Comparison of ENCODE assay signal across 24 cellular contexts in genomic region chr1:155220566-155220965, GRCh38. TPM values are rescaled to one million over a fixed set of nuclear protein-coding genes. Genes with fewer than 3 reads are reported as not detected.
DNase-seq lines count a peak whose midpoint lies in the region; ATAC-seq and TF ChIP-seq lines count a peak whose summit lies in the region.
"Had no signal": no experiment of that assay in that cellular context is flagged by ENCODE, and none has a peak within 500 bp of the region (broad histone marks: within the 10 kb centered on the region; RNA-seq: fewer than 3 reads in every experiment).

No MANE protein-coding gene starts in this region.

- CTCF ChIA-PET in activated CD8-positive, alpha-beta T cell treated with anti-CD3 and anti-CD28 coated beads, Interleukin-2, amount 10 ng/mL, durations not matched to agents 7 days and 5 days (lab: Charles Lee), result interaction anchor here (1.5 kb wide), 1 partner anchor 43 kb away, joined by 3 read pairs; no protein-coding TSS in a partner anchor
- CTCF ChIA-PET in activated CD8-positive, alpha-beta T cell treated with anti-CD3 and anti-CD28 coated beads for 36 hours (lab: Charles Lee), result interaction anchor here (1.2 kb wide), 1 partner anchor 13 kb away, joined by 4 read pairs; the partner anchor contains the start of gene THBS3

- H3K4me1 Mint-ChIP-seq in activated CD8-positive, alpha-beta T cell treated with anti-CD3 and anti-CD28 coated beads, Interleukin-2, amount 10 ng/mL, durations not matched to agents 7 days and 5 days (ENCODE audit: low read depth), result peaks cover 39% of the 10 kb centered on the region
- H3K4me1 Mint-ChIP-seq in activated CD8-positive, alpha-beta T cell treated with anti-CD3 and anti-CD28 coated beads for 36 hours (ENCODE audit: low read depth), result peaks cover 26% of the 10 kb centered on the region
- H3K4me1 Mint-ChIP-seq in activated T-helper 1 cell treated with anti-CD3 and anti-CD28 coated beads, Interleukin-12 subunit alpha, Interleukin-12 subunit beta, Interleukin-2, Interleukin-4 antibody, amounts not matched to agents 30 ng/mL and 10 ng/mL and 1 ng/mL, durations not matched to agents 14 hours and 24 hours and 36 hours (ENCODE audit: low read depth), result peaks cover 22% of the 10 kb centered on the region
- H3K4me1 Mint-ChIP-seq in immature natural killer cell, result peaks cover 25 to 29% of the 10 kb centered on the region in 2 donors
- H3K4me1 Mint-ChIP-seq in stimulated activated memory B cell treated with anti-CD40 and anti-IgM and Interleukin-4, amounts not matched to agents 10 μg/mL and 1 μg/mL and 100 μg/mL, for 72 hours, result peaks cover 31% of the 10 kb centered on the region

- peaks cover 14% of the 10 kb centered on the region for H3K36me3 Mint-ChIP-seq in activated CD8-positive, alpha-beta T cell treated with anti-CD3 and anti-CD28 coated beads, Interleukin-2, amount 10 ng/mL, durations not matched to agents 7 days and 5 days (ENCODE audit: low read depth)
- peaks cover 2% of the 10 kb centered on the region for H3K36me3 Mint-ChIP-seq in activated CD8-positive, alpha-beta T cell treated with anti-CD3 and anti-CD28 coated beads for 36 hours (ENCODE audit: low read depth)
- peaks cover 3% of the 10 kb centered on the region for H3K36me3 Mint-ChIP-seq in activated T-helper 1 cell treated with anti-CD3 and anti-CD28 coated beads, Interleukin-12 subunit alpha, Interleukin-12 subunit beta, Interleukin-2, Interleukin-4 antibody, amounts not matched to agents 30 ng/mL and 10 ng/mL and 1 ng/mL, durations not matched to agents 14 hours and 24 hours and 36 hours (ENCODE audit: low read depth)
- H3K36me3 Mint-ChIP-seq in immature natural killer cell, result no peaks in the 10 kb centered on the region
- no peaks in the 10 kb centered on the region for H3K36me3 Mint-ChIP-seq in stimulated activated memory B cell treated with anti-CD40 and anti-IgM and Interleukin-4, amounts not matched to agents 10 μg/mL and 1 μg/mL and 100 μg/mL, for 72 hours
- H3K36me3 Mint-ChIP-seq: activated naive CD8-positive, alpha-beta T cell; naive B cell had no signal

- H3K4me3 Mint-ChIP-seq in activated CD8-positive, alpha-beta T cell treated with anti-CD3 and anti-CD28 coated beads, Interleukin-2, amount 10 ng/mL, durations not matched to agents 7 days and 5 days, result no peak overlapping the region
- H3K4me3 Mint-ChIP-seq in activated CD8-positive, alpha-beta T cell treated with anti-CD3 and anti-CD28 coated beads for 36 hours, result no peak overlapping the region
- no peak overlapping the region for H3K4me3 Mint-ChIP-seq in activated T-helper 1 cell treated with anti-CD3 and anti-CD28 coated beads, Interleukin-12 subunit alpha, Interleukin-12 subunit beta, Interleukin-2, Interleukin-4 antibody, amounts not matched to agents 30 ng/mL and 10 ng/mL and 1 ng/mL, durations not matched to agents 14 hours and 24 hours and 36 hours
- peak overlapping the region in 1 of 5 donors; percentile 46 for H3K4me3 Mint-ChIP-seq in immature natural killer cell
- H3K4me3 Mint-ChIP-seq in stimulated activated memory B cell treated with anti-CD40 and anti-IgM and Interleukin-4, amounts not matched to agents 10 μg/mL and 1 μg/mL and 100 μg/mL, for 72 hours, result no peak overlapping the region
- H3K4me3 Mint-ChIP-seq: activated naive CD8-positive, alpha-beta T cell; activated T-cell treated with anti-CD3 and anti-CD28 coated beads, Interleukin-2, amount 50 U/mL, for 72 hours; naive B cell; stimulated activated naive CD8-positive, alpha-beta T cell treated with anti-CD3 and anti-CD28 coated beads, Interleukin-15, amount 100 ng/mL, for 72 hours had no signal

- H3K27me3 Mint-ChIP-seq in activated CD8-positive, alpha-beta T cell treated with anti-CD3 and anti-CD28 coated beads, Interleukin-2, amount 10 ng/mL, durations not matched to agents 7 days and 5 days (ENCODE audit: low read depth), result no peaks in the 10 kb centered on the region
- no peaks in the 10 kb centered on the region for H3K27me3 Mint-ChIP-seq in activated CD8-positive, alpha-beta T cell treated with anti-CD3 and anti-CD28 coated beads for 36 hours
- H3K27me3 Mint-ChIP-seq in activated T-helper 1 cell treated with anti-CD3 and anti-CD28 coated beads, Interleukin-12 subunit alpha, Interleukin-12 subunit beta, Interleukin-2, Interleukin-4 antibody, amounts not matched to agents 30 ng/mL and 10 ng/mL and 1 ng/mL, durations not matched to agents 14 hours and 24 hours and 36 hours (ENCODE audit: insufficient read depth), result no peaks in the 10 kb centered on the region
- H3K27me3 Mint-ChIP-seq in immature natural killer cell (ENCODE audit: low read depth in 3 of 3), result peaks cover 4 to 5% (median 4%) of the 10 kb centered on the region in 3 donors
- no peaks in the 10 kb centered on the region for H3K27me3 Mint-ChIP-seq in stimulated activated memory B cell treated with anti-CD40 and anti-IgM and Interleukin-4, amounts not matched to agents 10 μg/mL and 1 μg/mL and 100 μg/mL, for 72 hours
- H3K27me3 Mint-ChIP-seq: activated naive CD8-positive, alpha-beta T cell; naive B cell; stimulated activated naive CD8-positive, alpha-beta T cell treated with anti-CD3 and anti-CD28 coated beads, Interleukin-15, amount 100 ng/mL, for 72 hours had no signal

- no peak for TF ChIP-seq CTCF in activated CD8-positive, alpha-beta T cell treated with anti-CD3 and anti-CD28 coated beads for 36 hours (IDR thresholded peaks at IDR 0.05)

- H3K9me3 Mint-ChIP-seq in activated CD8-positive, alpha-beta T cell treated with anti-CD3 and anti-CD28 coated beads, Interleukin-2, amount 10 ng/mL, durations not matched to agents 7 days and 5 days (ENCODE audit: insufficient read depth), result no peaks in the 10 kb centered on the region
- no peaks in the 10 kb centered on the region for H3K9me3 Mint-ChIP-seq in activated CD8-positive, alpha-beta T cell treated with anti-CD3 and anti-CD28 coated beads for 36 hours
- no peaks in the 10 kb centered on the region for H3K9me3 Mint-ChIP-seq in activated T-helper 1 cell treated with anti-CD3 and anti-CD28 coated beads, Interleukin-12 subunit alpha, Interleukin-12 subunit beta, Interleukin-2, Interleukin-4 antibody, amounts not matched to agents 30 ng/mL and 10 ng/mL and 1 ng/mL, durations not matched to agents 14 hours and 24 hours and 36 hours
- H3K9me3 Mint-ChIP-seq in immature natural killer cell, result no peaks in the 10 kb centered on the region
- H3K9me3 Mint-ChIP-seq in stimulated activated memory B cell treated with anti-CD40 and anti-IgM and Interleukin-4, amounts not matched to agents 10 μg/mL and 1 μg/mL and 100 μg/mL, for 72 hours, result no peaks in the 10 kb centered on the region
- H3K9me3 Mint-ChIP-seq: activated T-cell treated with anti-CD3 and anti-CD28 coated beads, Interleukin-2, amount 50 U/mL, for 72 hours; naive B cell; stimulated activated naive CD8-positive, alpha-beta T cell treated with anti-CD3 and anti-CD28 coated beads, Interleukin-15, amount 100 ng/mL, for 72 hours had no signal

- DNase-seq in activated CD8-positive, alpha-beta T cell treated with anti-CD3 and anti-CD28 coated beads, Interleukin-2, amount 10 ng/mL, durations not matched to agents 7 days and 5 days, result no peak
- no peak for DNase-seq in activated CD8-positive, alpha-beta T cell treated with anti-CD3 and anti-CD28 coated beads for 36 hours
- DNase-seq in activated T-helper 1 cell treated with anti-CD3 and anti-CD28 coated beads, Interleukin-12 subunit alpha, Interleukin-12 subunit beta, Interleukin-2, Interleukin-4 antibody, amounts not matched to agents 30 ng/mL and 10 ng/mL and 1 ng/mL, durations not matched to agents 14 hours and 24 hours and 36 hours (ENCODE audit: low spot score), result no peak
- DNase-seq in immature natural killer cell, result no peak
- no peak for DNase-seq in OCI-M2 (lab: John Stamatoyannopoulos, UW; ENCODE audit: unreplicated experiment)
- no peak for DNase-seq in DMS153 treated with DMSO at 0.1 percent for 48 hours (lab: John Stamatoyannopoulos, UW; ENCODE audit: unreplicated experiment)
- DNase-seq: activated T-cell treated with anti-CD3 and anti-CD28 coated beads, Interleukin-2, amount 50 U/mL, for 72 hours; C1 segment of cervical spinal cord; H7; IMR-90; kidney glomerular epithelial cell; naive B cell; NCI-H2081 treated with DMSO at 0.1 percent for 48 hours; NCI-H446; OCI-M1; pancreas; SIG-M5; stimulated activated CD4-positive, alpha-beta T cell treated with anti-CD3 and anti-CD28 coated beads, Interleukin-12 subunit alpha, Interleukin-12 subunit beta, amount 100 ng/mL, for 4 hours; stimulated activated naive CD8-positive, alpha-beta T cell treated with anti-CD3 and anti-CD28 coated beads, Interleukin-15, amount 100 ng/mL, for 72 hours; upper lobe of right lung; WERI-Rb-1 had no signal

- POLR2A ChIA-PET in activated CD8-positive, alpha-beta T cell treated with anti-CD3 and anti-CD28 coated beads, Interleukin-2, amount 10 ng/mL, durations not matched to agents 7 days and 5 days (lab: Charles Lee), result interaction anchor here (1.0 kb wide), 1 partner anchor 23 kb away, joined by 3 read pairs; no protein-coding TSS in a partner anchor
- POLR2A ChIA-PET in activated CD8-positive, alpha-beta T cell treated with anti-CD3 and anti-CD28 coated beads for 36 hours (lab: Charles Lee), result no interaction called here

- H3K27ac Mint-ChIP-seq in activated CD8-positive, alpha-beta T cell treated with anti-CD3 and anti-CD28 coated beads, Interleukin-2, amount 10 ng/mL, durations not matched to agents 7 days and 5 days, result peak overlapping the region; percentile 68
- H3K27ac Mint-ChIP-seq in activated CD8-positive, alpha-beta T cell treated with anti-CD3 and anti-CD28 coated beads for 36 hours, result no peak overlapping the region
- peak overlapping the region; percentile 52 for H3K27ac Mint-ChIP-seq in activated T-helper 1 cell treated with anti-CD3 and anti-CD28 coated beads, Interleukin-12 subunit alpha, Interleukin-12 subunit beta, Interleukin-2, Interleukin-4 antibody, amounts not matched to agents 30 ng/mL and 10 ng/mL and 1 ng/mL, durations not matched to agents 14 hours and 24 hours and 36 hours
- H3K27ac Mint-ChIP-seq in immature natural killer cell, result peak overlapping the region in 5 of 6 donors; percentile 88 to 98 (median 94)
- H3K27ac Mint-ChIP-seq in stimulated activated memory B cell treated with anti-CD40 and anti-IgM and Interleukin-4, amounts not matched to agents 10 μg/mL and 1 μg/mL and 100 μg/mL, for 72 hours, result peak overlapping the region; percentile 55
- H3K27ac Mint-ChIP-seq: activated naive CD8-positive, alpha-beta T cell; activated T-cell treated with anti-CD3 and anti-CD28 coated beads, Interleukin-2, amount 50 U/mL, for 72 hours had no signal

- ATAC-seq in activated CD8-positive, alpha-beta T cell treated with anti-CD3 and anti-CD28 coated beads, Interleukin-2, amount 10 ng/mL, durations not matched to agents 7 days and 5 days, result no peak
- ATAC-seq in activated CD8-positive, alpha-beta T cell treated with anti-CD3 and anti-CD28 coated beads for 36 hours, result no peak
- ATAC-seq in stimulated activated memory B cell treated with anti-CD40 and anti-IgM and Interleukin-4, amounts not matched to agents 10 μg/mL and 1 μg/mL and 100 μg/mL, for 72 hours, result no peak
- no peak for ATAC-seq in GM21529 (IDR thresholded peaks at IDR 0.05; ENCODE audit: unreplicated experiment)
- ATAC-seq: pancreas, upper lobe of right lung had no signal

- intact Hi-C loops in activated CD8-positive, alpha-beta T cell treated with anti-CD3 and anti-CD28 coated beads for 36 hours (cut with micrococcal nuclease), result no loop called here
- intact Hi-C loops in activated T-helper 1 cell treated with anti-CD3 and anti-CD28 coated beads, Interleukin-12 subunit alpha, Interleukin-12 subunit beta, Interleukin-2, Interleukin-4 antibody, amounts not matched to agents 30 ng/mL and 10 ng/mL and 1 ng/mL, durations not matched to agents 14 hours and 24 hours and 36 hours (cut with micrococcal nuclease), result no loop called here

RNA-seq across cellular contexts. Expression of gene MTX1, which starts 12.1 kb away (rescaled TPM):
- total RNA-seq in activated CD8-positive, alpha-beta T cell treated with anti-CD3 and anti-CD28 coated beads, Interleukin-2, amount 10 ng/mL, durations not matched to agents 7 days and 5 days, result 10 to 100 TPM; 43.0 to 46.3 TPM
- 10 to 100 TPM; 59.2 to 61.0 TPM for total RNA-seq in activated CD8-positive, alpha-beta T cell treated with anti-CD3 and anti-CD28 coated beads for 36 hours
- 61.8 and 62.3 TPM in 2 replicates for total RNA-seq in activated T-helper 1 cell treated with anti-CD3 and anti-CD28 coated beads, Interleukin-12 subunit alpha, Interleukin-12 subunit beta, Interleukin-2, Interleukin-4 antibody, amounts not matched to agents 30 ng/mL and 10 ng/mL and 1 ng/mL, durations not matched to agents 14 hours and 24 hours and 36 hours
- 10 to 100 TPM; 51.1 to 62.6 (median 55.1) TPM for polyA plus RNA-seq in immature natural killer cell

RNA-seq across cellular contexts. Expression of gene THBS3, which starts 12.9 kb away (rescaled TPM):
- 10 to 100 TPM; 13.4 to 15.0 TPM for total RNA-seq in activated CD8-positive, alpha-beta T cell treated with anti-CD3 and anti-CD28 coated beads, Interleukin-2, amount 10 ng/mL, durations not matched to agents 7 days and 5 days
- total RNA-seq in activated CD8-positive, alpha-beta T cell treated with anti-CD3 and anti-CD28 coated beads for 36 hours, result 10 to 100 TPM; 11.1 to 12.0 TPM
- 9.7 and 10.0 TPM in 2 replicates for total RNA-seq in activated T-helper 1 cell treated with anti-CD3 and anti-CD28 coated beads, Interleukin-12 subunit alpha, Interleukin-12 subunit beta, Interleukin-2, Interleukin-4 antibody, amounts not matched to agents 30 ng/mL and 10 ng/mL and 1 ng/mL, durations not matched to agents 14 hours and 24 hours and 36 hours
- 1 to 10 TPM in 2 of 3 donors, not detected in 1; 1.3 to 1.8 TPM for polyA plus RNA-seq in immature natural killer cell

RNA-seq across cellular contexts. Expression of gene ENTREP3, which starts 34.7 kb away (rescaled TPM):
- 10 to 100 TPM; 29.3 to 29.7 TPM for total RNA-seq in activated CD8-positive, alpha-beta T cell treated with anti-CD3 and anti-CD28 coated beads, Interleukin-2, amount 10 ng/mL, durations not matched to agents 7 days and 5 days
- total RNA-seq in activated CD8-positive, alpha-beta T cell treated with anti-CD3 and anti-CD28 coated beads for 36 hours, result 10 to 100 TPM; 41.1 to 42.2 TPM
- 40.3 and 45.5 TPM in 2 replicates for total RNA-seq in activated T-helper 1 cell treated with anti-CD3 and anti-CD28 coated beads, Interleukin-12 subunit alpha, Interleukin-12 subunit beta, Interleukin-2, Interleukin-4 antibody, amounts not matched to agents 30 ng/mL and 10 ng/mL and 1 ng/mL, durations not matched to agents 14 hours and 24 hours and 36 hours
- polyA plus RNA-seq in immature natural killer cell, result 1 to 10 TPM in 1 of 3 donors, under 1 TPM in 2; 0.64 to 1.3 (median 0.79) TPM

RNA-seq across cellular contexts. Expression of gene SCAMP3, which starts 41.6 kb away (rescaled TPM):
- total RNA-seq in activated CD8-positive, alpha-beta T cell treated with anti-CD3 and anti-CD28 coated beads, Interleukin-2, amount 10 ng/mL, durations not matched to agents 7 days and 5 days, result 10 to 100 TPM; 77.9 to 84.2 TPM
- 10 to 100 TPM; 81.3 to 97.2 TPM for total RNA-seq in activated CD8-positive, alpha-beta T cell treated with anti-CD3 and anti-CD28 coated beads for 36 hours
- 147 and 168 TPM in 2 replicates for total RNA-seq in activated T-helper 1 cell treated with anti-CD3 and anti-CD28 coated beads, Interleukin-12 subunit alpha, Interleukin-12 subunit beta, Interleukin-2, Interleukin-4 antibody, amounts not matched to agents 30 ng/mL and 10 ng/mL and 1 ng/mL, durations not matched to agents 14 hours and 24 hours and 36 hours
- 100 to 1,000 TPM; 101 to 182 (median 140) TPM for polyA plus RNA-seq in immature natural killer cell

RNA-seq across cellular contexts. Expression of gene TRIM46, which starts 46.9 kb away (rescaled TPM):
- total RNA-seq in activated CD8-positive, alpha-beta T cell treated with anti-CD3 and anti-CD28 coated beads, Interleukin-2, amount 10 ng/mL, durations not matched to agents 7 days and 5 days, result 10 to 100 TPM; 14.6 TPM
- 1 to 10 TPM; 5.8 to 6.1 TPM for total RNA-seq in activated CD8-positive, alpha-beta T cell treated with anti-CD3 and anti-CD28 coated beads for 36 hours
- total RNA-seq in activated T-helper 1 cell treated with anti-CD3 and anti-CD28 coated beads, Interleukin-12 subunit alpha, Interleukin-12 subunit beta, Interleukin-2, Interleukin-4 antibody, amounts not matched to agents 30 ng/mL and 10 ng/mL and 1 ng/mL, durations not matched to agents 14 hours and 24 hours and 36 hours, result 10.2 and 12.6 TPM in 2 replicates
- polyA plus RNA-seq in immature natural killer cell, result under 1 TPM in 1 of 3 donors, not detected in 2; 0.43 TPM
